17 cellular contexts compared by ENCODE assay signal in genomic region chr12:42030588-42030987, GRCh38.
DNase-seq lines count a peak whose midpoint lies in the region; ATAC-seq, FAIRE-seq and TF ChIP-seq lines count a peak whose summit lies in the region.
"Had no signal": no experiment of that assay in that cellular context is flagged by ENCODE, and none has a peak within 500 bp of the region (broad histone marks: within the 10 kb centered on the region; RNA-seq: fewer than 3 reads in every experiment).

No MANE protein-coding gene starts in this region.

- no peak overlapping the region for H2AFZ ChIP-seq in GM23338
- no peak overlapping the region for H2AFZ ChIP-seq in Karpas-422 (ENCODE audit: low read length)
- H2AFZ ChIP-seq in K562 (ENCODE audit: low read depth, low read length) = no peak overlapping the region

- H3K9me3 Mint-ChIP-seq in GM23338 (no peaks in the 10 kb centered on the region), endothelial cell (ENCODE audit: unreplicated experiment) (no peaks in the 10 kb centered on the region)
- H3K9me3 Mint-ChIP-seq in activated CD8-positive, alpha-beta memory T cell treated with anti-CD3 and anti-CD28 coated beads, Interleukin-2, amount 10 ng/mL, durations not matched to agents 7 days and 5 days (ENCODE audit: low read depth) = no peaks in the 10 kb centered on the region
- H3K9me3 Mint-ChIP-seq: CD4-positive, alpha-beta memory T cell had no signal

- TF ChIP-seq EP300 in K562 (IDR thresholded peaks at IDR 0.05; ENCODE audit: low read length) = no peak

- H3K9me2 ChIP-seq in GM23338 (ENCODE audit: insufficient read depth) (no peaks in the 10 kb centered on the region), Karpas-422 (replicated peaks; ENCODE audit: insufficient read depth, low read length) (no peaks in the 10 kb centered on the region)

- DNase-seq in GM23338 (ENCODE audit: low spot score) = peak; percentile 27
- no peak for DNase-seq in Karpas-422
- DNase-seq in K562 (ENCODE audit: extremely low read depth in 1 of 4, low spot score in 3 of 4) = peak in 1 of 4 experiments; percentile 21
- no peak for DNase-seq in endothelial cell (ENCODE audit: low spot score)
- DNase-seq in effector memory CD4-positive, alpha-beta T cell = no peak
- no peak for DNase-seq in activated CD8-positive, alpha-beta memory T cell treated with anti-CD3 and anti-CD28 coated beads, Interleukin-2, amount 10 ng/mL, durations not matched to agents 7 days and 5 days
- DNase-seq: C1 segment of cervical spinal cord; Calu3; CD4-positive, alpha-beta memory T cell; COR-L47; DMS153; DND-41; H7; HCEC 1CT had no signal

- H3K36me3 Mint-ChIP-seq in GM23338 (ENCODE audit: low read depth) (no peaks in the 10 kb centered on the region), endothelial cell (ENCODE audit: low read depth, unreplicated experiment) (no peaks in the 10 kb centered on the region)
- H3K36me3 Mint-ChIP-seq in activated CD8-positive, alpha-beta memory T cell treated with anti-CD3 and anti-CD28 coated beads, Interleukin-2, amount 10 ng/mL, durations not matched to agents 7 days and 5 days = no peaks in the 10 kb centered on the region
- H3K36me3 Mint-ChIP-seq: CD4-positive, alpha-beta memory T cell had no signal

- H3K4me2 ChIP-seq in GM23338 = no peak overlapping the region
- H3K4me2 ChIP-seq in Karpas-422 (ENCODE audit: low read depth, low read length, poor library complexity, severe bottlenecking) = no peak overlapping the region
- H3K4me2 ChIP-seq in K562 (ENCODE audit: insufficient read depth, low read length) = no peak overlapping the region

- H3K4me3 ChIP-seq in GM23338 (no peak overlapping the region), Karpas-422 (ENCODE audit: low read length) (no peak overlapping the region), K562 (no peak overlapping the region)
- H3K4me3 ChIP-seq in effector memory CD4-positive, alpha-beta T cell (ENCODE audit: insufficient read depth, low read depth, low read length, poor library complexity, severe bottlenecking) = no peak overlapping the region

- TF ChIP-seq CTCF in GM23338 (conservative IDR thresholded peaks at IDR 0.05; ENCODE audit: low read depth in 2 of 2) (0 out of 4 replicates have a peak, but pooled peaks of 1 of the 2 experiments have one; percentile 21), K562 (IDR thresholded peaks at IDR 0.05 in 2 of 3, conservative IDR thresholded peaks at IDR 0.05 in 1 of 3; ENCODE audit: insufficient read depth in 2 of 3, low read depth in 1 of 3, low read length in 3 of 3) (peak; percentile 30 to 49 (median 33); a peak in 4 of 6 replicates), endothelial cell (IDR thresholded peaks at IDR 0.05; ENCODE audit: unreplicated experiment) (no peak)

- POLR2A ChIA-PET in K562 (lab: Yijun Ruan, JAX) = interaction anchor here (0.6 to 0.8 kb wide), 2 partner anchors 26 to 366 kb away, joined by 3 read pairs; no protein-coding TSS in a partner anchor

- WGBS in K562 (ENCODE audit: insufficient coverage, low coverage, missing lambda C conversion rate) = 4% methylated on average over 6 of the region's 6 CpGs

- no peaks in the 10 kb centered on the region for H3K9me3 ChIP-seq in Karpas-422 (ENCODE audit: low read length)
- no peaks in the 10 kb centered on the region for H3K9me3 ChIP-seq in K562 (replicated peaks; ENCODE audit: control insufficient read depth, insufficient read depth, low read depth, low read length)
- H3K9me3 ChIP-seq in effector memory CD4-positive, alpha-beta T cell (ENCODE audit: control insufficient read depth, low read length) = no peaks in the 10 kb centered on the region

- ATAC-seq in GM23338 = no peak
- ATAC-seq in K562 = peak; percentile 46; the same call in 1 of the 3 replicates
- no peak for ATAC-seq in activated CD8-positive, alpha-beta memory T cell treated with anti-CD3 and anti-CD28 coated beads, Interleukin-2, amount 10 ng/mL, durations not matched to agents 7 days and 5 days

- H3K4me3 Mint-ChIP-seq in GM23338 (no peak overlapping the region), endothelial cell (ENCODE audit: unreplicated experiment) (no peak overlapping the region)
- no peak overlapping the region for H3K4me3 Mint-ChIP-seq in activated CD8-positive, alpha-beta memory T cell treated with anti-CD3 and anti-CD28 coated beads, Interleukin-2, amount 10 ng/mL, durations not matched to agents 7 days and 5 days
- H3K4me3 Mint-ChIP-seq: CD4-positive, alpha-beta memory T cell had no signal

- H3K9ac ChIP-seq in Karpas-422 (ENCODE audit: low read length) = no peak overlapping the region
- H3K9ac ChIP-seq in K562 (ENCODE audit: insufficient read depth in 1 of 2, low read depth in 2 of 2, low read length in 2 of 2) = no peak overlapping the region

- CTCF ChIA-PET in K562 (lab: Yijun Ruan, JAX; ENCODE audit: low intra/inter-chr PET ratio) = no interaction called here
- CTCF ChIA-PET in activated CD8-positive, alpha-beta memory T cell treated with anti-CD3 and anti-CD28 coated beads, Interleukin-2, amount 10 ng/mL, durations not matched to agents 7 days and 5 days (lab: Charles Lee) = no interaction called here

- TF ChIP-seq RAD21 in K562 (CRISPR knock-in tag; conservative IDR thresholded peaks at IDR 0.05 in 1 of 2, IDR thresholded peaks at IDR 0.05 in 1 of 2) = peak; percentile 21 to 62; a peak in 3 of 4 replicates

- H3K27me3 Mint-ChIP-seq in GM23338 (ENCODE audit: insufficient read depth, low read depth, poor library complexity) = peaks cover 2% of the 10 kb centered on the region
- H3K27me3 Mint-ChIP-seq in endothelial cell (ENCODE audit: unreplicated experiment) = no peaks in the 10 kb centered on the region
- peaks cover 12% of the 10 kb centered on the region for H3K27me3 Mint-ChIP-seq in activated CD8-positive, alpha-beta memory T cell treated with anti-CD3 and anti-CD28 coated beads, Interleukin-2, amount 10 ng/mL, durations not matched to agents 7 days and 5 days

- H3K36me3 ChIP-seq in GM23338 (ENCODE audit: insufficient read depth) = no peaks in the 10 kb centered on the region
- no peaks in the 10 kb centered on the region for H3K36me3 ChIP-seq in Karpas-422 (ENCODE audit: insufficient read depth, low read length)
- H3K36me3 ChIP-seq in K562 (ENCODE audit: control insufficient read depth, insufficient read depth, low read length) = no peaks in the 10 kb centered on the region
- no peaks in the 10 kb centered on the region for H3K36me3 ChIP-seq in effector memory CD4-positive, alpha-beta T cell (ENCODE audit: control insufficient read depth, insufficient read depth, low read length)

- no peaks in the 10 kb centered on the region for H3K79me2 ChIP-seq in GM23338 (replicated peaks; ENCODE audit: insufficient read depth)
- H3K79me2 ChIP-seq in Karpas-422 (ENCODE audit: low read length) = no peaks in the 10 kb centered on the region
- no peaks in the 10 kb centered on the region for H3K79me2 ChIP-seq in K562 (ENCODE audit: control insufficient read depth, insufficient read depth, low read length)

- H3K27ac Mint-ChIP-seq in GM23338 (no peak overlapping the region), endothelial cell (ENCODE audit: unreplicated experiment) (no peak overlapping the region)
- H3K27ac Mint-ChIP-seq in activated CD8-positive, alpha-beta memory T cell treated with anti-CD3 and anti-CD28 coated beads, Interleukin-2, amount 10 ng/mL, durations not matched to agents 7 days and 5 days = no peak overlapping the region
- H3K27ac Mint-ChIP-seq: CD4-positive, alpha-beta memory T cell had no signal

- FAIRE-seq in K562 (lab: Jason Lieb, UNC) = no peak
- FAIRE-seq: G401.6, GM12892, H1 had no signal

- H3K4me1 ChIP-seq in GM23338 (ENCODE audit: insufficient read depth) = no peaks in the 10 kb centered on the region
- peaks cover 14% of the 10 kb centered on the region for H3K4me1 ChIP-seq in Karpas-422 (ENCODE audit: low read length)
- H3K4me1 ChIP-seq in K562 (replicated peaks in 1 of 2; ENCODE audit: control insufficient read depth in 2 of 2, insufficient read depth in 2 of 2, low read length in 2 of 2) = no peaks in the 10 kb centered on the region
- no peaks in the 10 kb centered on the region for H3K4me1 ChIP-seq in effector memory CD4-positive, alpha-beta T cell (ENCODE audit: control insufficient read depth, insufficient read depth, low read length, poor library complexity, severe bottlenecking)

- intact Hi-C loops in K562 (cut with micrococcal nuclease) = no loop called here

- H3K4me1 Mint-ChIP-seq in GM23338 = no peaks in the 10 kb centered on the region
- no peaks in the 10 kb centered on the region for H3K4me1 Mint-ChIP-seq in endothelial cell (ENCODE audit: unreplicated experiment)
- H3K4me1 Mint-ChIP-seq in activated CD8-positive, alpha-beta memory T cell treated with anti-CD3 and anti-CD28 coated beads, Interleukin-2, amount 10 ng/mL, durations not matched to agents 7 days and 5 days = no peaks in the 10 kb centered on the region

- no peak for TF ChIP-seq POLR2A in K562 (conservative IDR thresholded peaks at IDR 0.05)

- H4K20me1 ChIP-seq in GM23338 (replicated peaks; ENCODE audit: insufficient read depth) = no peaks in the 10 kb centered on the region
- no peaks in the 10 kb centered on the region for H4K20me1 ChIP-seq in Karpas-422 (ENCODE audit: insufficient read depth, low read depth, low read length)
- H4K20me1 ChIP-seq in K562 (replicated peaks; ENCODE audit: control insufficient read depth, insufficient read depth, low read length) = no peaks in the 10 kb centered on the region

- H3K27ac ChIP-seq in GM23338 (ENCODE audit: low read depth) (no peak overlapping the region), Karpas-422 (ENCODE audit: low read length) (peak overlapping the region; percentile 70), K562 (ENCODE audit: extremely low read depth, low read depth, low read length) (no peak overlapping the region)
- no peak overlapping the region for H3K27ac ChIP-seq in effector memory CD4-positive, alpha-beta T cell (ENCODE audit: insufficient read depth, low read length, poor library complexity, severe bottlenecking)

- BruUV-seq in K562 (replicated peaks; lab: Mats Ljungman, UMichigan) = no TSS peak

- no peaks in the 10 kb centered on the region for H3F3A ChIP-seq in GM23338 (replicated peaks; ENCODE audit: low read depth)

- H3K27me3 ChIP-seq in GM23338 (ENCODE audit: insufficient read depth) = no peaks in the 10 kb centered on the region
- no peaks in the 10 kb centered on the region for H3K27me3 ChIP-seq in Karpas-422 (ENCODE audit: low read length)
- peaks cover 0 to 4% of the 10 kb centered on the region in 2 experiments; a peak in 2 of 5 replicates for H3K27me3 ChIP-seq in K562 (ENCODE audit: control insufficient read depth in 2 of 2, insufficient read depth in 2 of 2, low read length in 2 of 2)
- no peaks in the 10 kb centered on the region for H3K27me3 ChIP-seq in effector memory CD4-positive, alpha-beta T cell (replicated peaks; ENCODE audit: control insufficient read depth, insufficient read depth, low read length, poor library complexity, severe bottlenecking)

- in situ Hi-C loops in K562 (cut with MboI) = no loop called here

- no peaks in the 10 kb centered on the region for H3K9me1 ChIP-seq in K562 (ENCODE audit: control insufficient read depth, insufficient read depth, low read length)

TF ChIP-seq in GM23338, 12 proteins besides CTCF, POLR2A, EP300 and RAD21:
- TF ChIP-seq NANOG (IDR thresholded peaks at IDR 0.05; ENCODE audit: borderline replicate concordance) = no peak
- no peak for TF ChIP-seq STAT1 (IDR thresholded peaks at IDR 0.05; ENCODE audit: unreplicated experiment)
TF ChIP-seq in GM23338: peak in this region for 0.

TF ChIP-seq in K562, 482 proteins besides CTCF, POLR2A, EP300 and RAD21 (continues in another document):
- no peak for TF ChIP-seq MTA3 (IDR thresholded peaks at IDR 0.05; ENCODE audit: borderline replicate concordance)
- peak; percentile 77 for TF ChIP-seq RFX1 (IDR thresholded peaks at IDR 0.05)
